ENCODE assay signal across 8 cellular contexts in genomic region chr15:43903864-43904290, GRCh38.
DNase-seq lines count a peak whose midpoint lies in the region; ATAC-seq and TF ChIP-seq lines count a peak whose summit lies in the region.

No MANE protein-coding gene starts in this region.

- H3K27me3 Mint-ChIP-seq in chondrocyte (ENCODE audit: low read depth), result no peaks in the 10 kb centered on the region

- H3K36me3 ChIP-seq in left lung, result no peaks in the 10 kb centered on the region

- no peak overlapping the region for H3K4me3 Mint-ChIP-seq in chondrocyte (ENCODE audit: unreplicated experiment)

- ATAC-seq in GM18867 (IDR thresholded peaks at IDR 0.05; ENCODE audit: unreplicated experiment) (peak; percentile 43), left lung (peak; percentile 90), GM19452 (IDR thresholded peaks at IDR 0.05; ENCODE audit: unreplicated experiment) (no peak)

- DNase-seq in AG08395 (ENCODE audit: low spot score) (peak; percentile 77), NCI-H2227 (lab: John Stamatoyannopoulos, UW; ENCODE audit: unreplicated experiment) (peak; percentile 82), chondrocyte (ENCODE audit: low spot score) (no peak), left lung (no peak)
- DNase-seq in activated CD4-positive, alpha-beta T cell treated with anti-CD3 and anti-CD28 coated beads for 24 hours (ENCODE audit: low read depth in 2 of 2), result peak; percentile 30 to 56
- DNase-seq in stimulated activated CD4-positive, alpha-beta T cell treated with anti-CD3 and anti-CD28 coated beads, TNF-alpha, amount 100 ng/mL, for 48 hours (ENCODE audit: low read depth in 3 of 3), result peak; percentile 18 to 61 (median 51)

- no peak overlapping the region for H3K27ac ChIP-seq in left lung

- peaks cover 3% of the 10 kb centered on the region for H3K4me1 Mint-ChIP-seq in chondrocyte (ENCODE audit: low read depth)

- H3K27ac Mint-ChIP-seq in chondrocyte (ENCODE audit: unreplicated experiment), result no peak overlapping the region

- no peak overlapping the region for H3K4me3 ChIP-seq in left lung

- no peaks in the 10 kb centered on the region for H3K4me1 ChIP-seq in left lung

- peak; percentile 99 for TF ChIP-seq CTCF in chondrocyte (IDR thresholded peaks at IDR 0.05)
- peak; percentile 59 to 77 for TF ChIP-seq CTCF in left lung (IDR thresholded peaks at IDR 0.05)

- no peaks in the 10 kb centered on the region for H3K36me3 Mint-ChIP-seq in chondrocyte (ENCODE audit: low read depth)

- intact Hi-C loops in left lung (cut with DNase I), result loop anchor here in 1 of 2 donors (10.0 kb wide), 1 partner anchor 161 kb away; no protein-coding TSS in a partner anchor

- H3K9me3 Mint-ChIP-seq in chondrocyte (ENCODE audit: low read depth), result no peaks in the 10 kb centered on the region

- H3K9me3 ChIP-seq in left lung, result no peaks in the 10 kb centered on the region

- H3K27me3 ChIP-seq in left lung, result no peaks in the 10 kb centered on the region

Comparison
In these comparisons a context has a peak if more than half of its experiments do, and no peak if none do; other contexts are left out.
1. DNase-seq: peak in AG08395 (single experiment), NCI-H2227 (single experiment), activated CD4-positive, alpha-beta T cell treated with anti-CD3 and anti-CD28 coated beads for 24 hours (2 of 2) and stimulated activated CD4-positive, alpha-beta T cell treated with anti-CD3 and anti-CD28 coated beads, TNF-alpha, amount 100 ng/mL, for 48 hours (3 of 3); none in chondrocyte (single experiment) and left lung (0 of 2).